22 cellular contexts compared by ENCODE assay signal in the genomic region with DNA sequence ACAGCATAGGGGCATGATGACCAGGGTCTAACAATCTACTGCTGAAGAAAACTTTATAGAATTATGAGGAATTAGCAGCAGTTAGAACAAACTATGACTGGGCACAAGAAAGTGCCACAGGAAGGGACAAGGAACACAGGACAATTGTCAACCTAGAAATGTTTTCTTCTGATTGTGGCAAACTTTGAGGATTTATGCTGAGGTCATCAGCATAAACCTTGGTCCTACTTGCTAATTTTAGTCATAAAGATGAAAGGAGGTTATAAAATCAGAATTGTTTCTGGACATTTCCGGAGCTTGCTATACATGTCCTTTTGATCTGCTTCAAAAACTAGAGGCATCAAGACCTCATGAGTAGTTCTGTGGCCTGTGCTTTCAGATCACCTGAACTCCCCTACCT.
DNase-seq lines count a peak whose midpoint lies in the region; ATAC-seq, FAIRE-seq and TF ChIP-seq lines count a peak whose summit lies in the region.
"Had no signal": no experiment of that assay in that cellular context is flagged by ENCODE, and none has a peak within 500 bp of the region (broad histone marks: within the 10 kb centered on the region; RNA-seq: fewer than 3 reads in every experiment).

No MANE protein-coding gene starts in this region.

- H3K4me1 ChIP-seq in HepG2 (ENCODE audit: insufficient read depth, low read length) (peaks cover 21% of the 10 kb centered on the region), right lobe of liver (no peaks in the 10 kb centered on the region), fibroblast of lung (ENCODE audit: control insufficient read depth, extremely low read depth, insufficient read depth, low read length) (peaks cover 40% of the 10 kb centered on the region), rectal smooth muscle tissue (ENCODE audit: control insufficient read depth, insufficient read depth, low read length) (peaks cover 14% of the 10 kb centered on the region)

- ATAC-seq in HepG2 (no peak), right lobe of liver (no peak), GM21576 (IDR thresholded peaks at IDR 0.05; ENCODE audit: unreplicated experiment) (no peak), GM19324 (IDR thresholded peaks at IDR 0.05; ENCODE audit: low FRiP score, unreplicated experiment) (no peak), HG02623 (IDR thresholded peaks at IDR 0.05; ENCODE audit: unreplicated experiment) (no peak)
- ATAC-seq: Right ventricle myocardium inferior had no signal

- H2AFZ ChIP-seq in HepG2 (ENCODE audit: low read length) (no peak overlapping the region), fibroblast of lung (ENCODE audit: low read length) (no peak overlapping the region)

- CTCF ChIA-PET in HepG2 (lab: Yijun Ruan, JAX; ENCODE audit: low intra/inter-chr PET ratio, low total read pairs) = no interaction called here

- in situ Hi-C loops in HepG2 (cut with HindIII; ENCODE audit: extremely low pct_ligation_motif_present, low pct_unique_long_range_greater_than_20kb) = no loop called here

- DNase-seq in HepG2 (ENCODE audit: low spot score) = no peak
- no peak for DNase-seq in right lobe of liver
- DNase-seq in fibroblast of lung (ENCODE audit: low read depth in 2 of 2) = no peak
- DNase-seq in NCI-H82 treated with DMSO at 0.1 percent for 48 hours (lab: John Stamatoyannopoulos, UW; ENCODE audit: unreplicated experiment) = no peak
- DNase-seq: DMS53, GDM1, H9, Kasumi-1, NCI-H1417, NCI-H1694 treated with DMSO at 0.1 percent for 48 hours, NCI-H2081 treated with DMSO at 0.1 percent for 48 hours, NCI-H2171 treated with DMSO at 0.1 percent for 48 hours, NCI-H524 treated with DMSO at 0.1 percent for 48 hours, NCI-H82 had no signal

- no peak for TF ChIP-seq POLR2A in HepG2 (IDR thresholded peaks at IDR 0.05; ENCODE audit: insufficient read depth in 1 of 2, low read depth in 2 of 2, low read length in 2 of 2)
- no peak for TF ChIP-seq POLR2A in right lobe of liver (IDR thresholded peaks at IDR 0.05)

- H3K36me3 ChIP-seq in HepG2 (replicated peaks in 1 of 2; ENCODE audit: control insufficient read depth in 1 of 2, insufficient read depth in 2 of 2, low read length in 2 of 2) (no peaks in the 10 kb centered on the region), right lobe of liver (no peaks in the 10 kb centered on the region), fibroblast of lung (ENCODE audit: control insufficient read depth, insufficient read depth, low read length) (no peaks in the 10 kb centered on the region), rectal smooth muscle tissue (ENCODE audit: control insufficient read depth, insufficient read depth, low read length) (no peaks in the 10 kb centered on the region)
- H3K36me3 ChIP-seq: SJSA1 had no signal

- H3K4me2 ChIP-seq in HepG2 (ENCODE audit: low read depth, low read length) (no peak overlapping the region), fibroblast of lung (ENCODE audit: extremely low read depth, insufficient read depth, low read length) (no peak overlapping the region)

- WGBS in HepG2 (ENCODE audit: low lambda C conversion rate) = 100% methylated on average over 1 of the region's 1 CpG
- WGBS in right lobe of liver (ENCODE audit: insufficient coverage, low coverage, low lambda C conversion rate, missing lambda C conversion rate) = 100% methylated on average over 1 of the region's 1 CpG

- no peak for TF ChIP-seq RAD21 in HepG2 (CRISPR knock-in tag; IDR thresholded peaks at IDR 0.05)

- intact Hi-C loops in HepG2 (cut with micrococcal nuclease; ENCODE audit: unreplicated experiment) = no loop called here
- intact Hi-C loops in right lobe of liver (cut with DNase I) = no loop called here

- no peak for FAIRE-seq in HepG2 (lab: Jason Lieb, UNC)
- FAIRE-seq: GM19239 had no signal

- TF ChIP-seq EP300 in HepG2 (IDR thresholded peaks at IDR 0.05; ENCODE audit: low read depth in 2 of 2, low read length in 2 of 2) = no peak
- TF ChIP-seq EP300 in HepG2 (CRISPR knock-in tag; IDR thresholded peaks at IDR 0.05; ENCODE audit: borderline replicate concordance) = no peak

- TF ChIP-seq CTCF in HepG2 (CRISPR knock-in tag; IDR thresholded peaks at IDR 0.05) = no peak
- TF ChIP-seq CTCF in right lobe of liver (IDR thresholded peaks at IDR 0.05) = no peak
- TF ChIP-seq CTCF in fibroblast of lung (conservative IDR thresholded peaks at IDR 0.05 in 1 of 2, IDR thresholded peaks at IDR 0.05 in 1 of 2; ENCODE audit: low read depth in 1 of 2, low read length in 2 of 2) = no peak

- H3K27ac ChIP-seq in HepG2 (ENCODE audit: extremely low read length, insufficient read depth, low read length) (no peak overlapping the region), right lobe of liver (no peak overlapping the region), fibroblast of lung (ENCODE audit: insufficient read depth, low read length) (peak overlapping the region; percentile 72), rectal smooth muscle tissue (ENCODE audit: low read depth, low read length) (peak overlapping the region; percentile 81)
- H3K27ac ChIP-seq: 22Rv1 had no signal

- H3K4me3 ChIP-seq in HepG2 (replicated peaks in 1 of 3; ENCODE audit: insufficient read depth in 1 of 3, low read depth in 2 of 3, low read length in 3 of 3) = no peak overlapping the region
- H3K4me3 ChIP-seq in right lobe of liver = no peak overlapping the region
- H3K4me3 ChIP-seq in fibroblast of lung (replicated peaks in 1 of 4; ENCODE audit: control extremely low read depth in 1 of 4, insufficient read depth in 1 of 4, low read depth in 3 of 4, low read length in 4 of 4) = no peak overlapping the region
- no peak overlapping the region for H3K4me3 ChIP-seq in rectal smooth muscle tissue (ENCODE audit: low read length)
- H3K4me3 ChIP-seq: SJSA1 had no signal

- H3K9ac ChIP-seq in HepG2 (ENCODE audit: insufficient read depth, low read depth, low read length) = no peak overlapping the region
- H3K9ac ChIP-seq in fibroblast of lung (ENCODE audit: insufficient read depth, low read length) = no peak overlapping the region
- H3K9ac ChIP-seq in rectal smooth muscle tissue (ENCODE audit: low read length) = no peak overlapping the region

- POLR2A ChIA-PET in HepG2 (lab: Yijun Ruan, JAX) = no interaction called here

- H3K9me3 ChIP-seq in HepG2 (ENCODE audit: low read length) (no peaks in the 10 kb centered on the region), right lobe of liver (no peaks in the 10 kb centered on the region), fibroblast of lung (ENCODE audit: control insufficient read depth, insufficient read depth, low read depth, low read length) (no peaks in the 10 kb centered on the region)
- H3K9me3 ChIP-seq: SJSA1 had no signal

- H3K79me2 ChIP-seq in HepG2 (ENCODE audit: insufficient read depth, low read length) (no peaks in the 10 kb centered on the region), fibroblast of lung (ENCODE audit: control insufficient read depth, insufficient read depth, low read length) (no peaks in the 10 kb centered on the region)

- H3K27me3 ChIP-seq in HepG2 (ENCODE audit: control insufficient read depth in 1 of 2, insufficient read depth in 2 of 2, low read length in 2 of 2) (no peaks in the 10 kb centered on the region), right lobe of liver (no peaks in the 10 kb centered on the region), fibroblast of lung (ENCODE audit: control insufficient read depth, insufficient read depth, low read length) (no peaks in the 10 kb centered on the region), rectal smooth muscle tissue (ENCODE audit: control insufficient read depth, insufficient read depth, low read length) (no peaks in the 10 kb centered on the region)
- H3K27me3 ChIP-seq: SJSA1 had no signal

- BruUV-seq in HepG2 (replicated peaks; lab: Mats Ljungman, UMichigan) = no TSS peak

- no peaks in the 10 kb centered on the region for H4K20me1 ChIP-seq in HepG2 (ENCODE audit: insufficient read depth, low read length)
- no peaks in the 10 kb centered on the region for H4K20me1 ChIP-seq in fibroblast of lung (ENCODE audit: control insufficient read depth, extremely low read depth, insufficient read depth, low read length)

TF ChIP-seq in HepG2, 621 proteins besides CTCF, POLR2A, EP300 and RAD21:
- TF ChIP-seq MAFF (IDR thresholded peaks at IDR 0.05; ENCODE audit: low read depth, low read length) (peak; percentile 79), MAFK (conservative IDR thresholded peaks at IDR 0.05 in 1 of 2, IDR thresholded peaks at IDR 0.05 in 1 of 2; ENCODE audit: low read length in 2 of 2) (peak; percentile 58 to 79; a peak in 3 of 4 replicates), MEF2D (CRISPR knock-in tag; IDR thresholded peaks at IDR 0.05) (no peak)

Comparison
In these comparisons a context has a peak if more than half of its experiments do, and no peak if none do; other contexts are left out.
1. H3K27ac ChIP-seq: peak in fibroblast of lung (single experiment) and rectal smooth muscle tissue (single experiment); none in HepG2 (single experiment) and right lobe of liver (0 of 3).